16 cellular contexts compared by ENCODE assay signal in the genomic region with DNA sequence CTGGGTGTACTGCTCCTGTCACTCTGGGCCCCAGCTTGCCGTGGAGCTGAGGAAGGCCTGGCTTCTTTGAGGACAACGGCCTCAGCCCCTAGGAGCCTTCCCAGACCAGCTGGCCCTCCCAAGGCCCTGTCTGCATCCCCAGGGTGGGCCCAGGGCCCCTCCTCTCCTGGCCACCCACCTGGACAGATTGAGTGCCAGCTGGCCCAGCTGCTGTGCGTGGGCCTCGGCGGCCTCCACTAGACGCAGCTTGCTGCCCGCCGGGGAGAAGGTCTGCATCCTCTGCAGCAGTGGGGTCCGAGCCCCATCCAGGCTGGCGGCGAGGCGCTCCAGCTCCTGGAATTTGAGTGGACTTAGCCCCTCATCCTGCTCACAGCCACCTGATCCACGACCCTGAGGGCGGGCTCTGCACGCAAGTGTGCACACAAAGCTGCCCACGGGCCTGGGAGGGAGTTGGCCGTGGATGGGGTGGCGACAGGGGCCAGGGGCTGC. TPM values are rescaled to one million over a fixed set of nuclear protein-coding genes. Genes with fewer than 3 reads are reported as not detected.
DNase-seq lines count a peak whose midpoint lies in the region; ATAC-seq, FAIRE-seq and TF ChIP-seq lines count a peak whose summit lies in the region.
"Had no signal": no experiment of that assay in that cellular context is flagged by ENCODE, and none has a peak within 500 bp of the region (broad histone marks: within the 10 kb centered on the region; RNA-seq: fewer than 3 reads in every experiment).

No MANE protein-coding gene starts in this region.

- TF ChIP-seq CTCF in HepG2 (CRISPR knock-in tag; IDR thresholded peaks at IDR 0.05) (no peak), right lobe of liver (IDR thresholded peaks at IDR 0.05) (no peak), keratinocyte (optimal IDR thresholded peaks at IDR 0.05 in 1 of 3, IDR thresholded peaks at IDR 0.05 in 1 of 3, conservative IDR thresholded peaks at IDR 0.05 in 1 of 3; ENCODE audit: extremely low read depth in 1 of 3, insufficient read depth in 2 of 3, low read length in 3 of 3) (no peak)

- no peak for TF ChIP-seq RAD21 in HepG2 (CRISPR knock-in tag; IDR thresholded peaks at IDR 0.05)

- H3K4me2 ChIP-seq in HepG2 (ENCODE audit: low read depth, low read length) (no peak overlapping the region), keratinocyte (ENCODE audit: control insufficient read depth, extremely low read depth, insufficient read depth, low read depth, low read length) (peak overlapping the region; percentile 37)

- WGBS in HepG2 (ENCODE audit: low lambda C conversion rate) = 83% methylated on average over 13 of the region's 18 CpGs
- whole genome bisulfite sequencing in right lobe of liver (ENCODE audit: insufficient coverage, low coverage, low lambda C conversion rate, missing lambda C conversion rate) = 50% methylated on average over 2 of the region's 18 CpGs

- DNase-seq in HepG2 (ENCODE audit: low spot score) (no peak), right lobe of liver (no peak), keratinocyte (ENCODE audit: low read depth, low spot score) (no peak), NCI-H1048 (lab: John Stamatoyannopoulos, UW) (no peak)
- DNase-seq: COR-L47, H9, KBM-7, MV-4-11, NCI-H1436, NCI-H2029, Peyer's patch, SIG-M5 had no signal

- H3K4me1 ChIP-seq in HepG2 (ENCODE audit: insufficient read depth, low read length) = no peaks in the 10 kb centered on the region
- peaks cover 0 to 5% (median 0%) of the 10 kb centered on the region in 4 donors for H3K4me1 ChIP-seq in right lobe of liver
- peaks cover 11% of the 10 kb centered on the region for H3K4me1 ChIP-seq in keratinocyte (ENCODE audit: control insufficient read depth, extremely low read depth, insufficient read depth, low read length)
- H3K4me1 ChIP-seq: Peyer's patch had no signal

- H4K20me1 ChIP-seq in HepG2 (ENCODE audit: insufficient read depth, low read length) = peaks cover 4% of the 10 kb centered on the region; the same call in 1 of the 2 replicates
- peaks cover 12% of the 10 kb centered on the region for H4K20me1 ChIP-seq in keratinocyte (ENCODE audit: control insufficient read depth, extremely low read depth, insufficient read depth, low read length)

- POLR2A ChIA-PET in HepG2 (lab: Yijun Ruan, JAX) = interaction anchor here (1.3 kb wide), 1 partner anchor 53 kb away, joined by 3 read pairs; no protein-coding TSS in a partner anchor

- H3K9ac ChIP-seq in HepG2 (ENCODE audit: insufficient read depth, low read depth, low read length) (no peak overlapping the region), keratinocyte (ENCODE audit: control insufficient read depth, extremely low read depth, insufficient read depth, low read length) (no peak overlapping the region)

- dilution Hi-C loops in keratinocyte (cut with MboI; ENCODE audit: extremely low pct_ligation_motif_present, low sequenced_read_pairs) = no loop called here

- BruUV-seq in HepG2 (replicated peaks; lab: Mats Ljungman, UMichigan) = no TSS peak

- TF ChIP-seq EP300 in HepG2 (IDR thresholded peaks at IDR 0.05; ENCODE audit: low read depth in 2 of 2, low read length in 2 of 2) (no peak), HepG2 (CRISPR knock-in tag; IDR thresholded peaks at IDR 0.05; ENCODE audit: borderline replicate concordance) (no peak)

- FAIRE-seq in HepG2 (lab: Jason Lieb, UNC) = no peak
- no peak for FAIRE-seq in keratinocyte (lab: Jason Lieb, UNC)

- H3K27ac ChIP-seq in HepG2 (ENCODE audit: extremely low read length, insufficient read depth, low read length) (no peak overlapping the region), right lobe of liver (no peak overlapping the region), angular gyrus (ENCODE audit: low read depth, low read length) (peak overlapping the region; percentile 50), keratinocyte (ENCODE audit: control insufficient read depth, insufficient read depth, low read length) (no peak overlapping the region)
- H3K27ac ChIP-seq: Peyer's patch had no signal

- H3K79me2 ChIP-seq in HepG2 (ENCODE audit: insufficient read depth, low read length) (no peaks in the 10 kb centered on the region), keratinocyte (ENCODE audit: control insufficient read depth, insufficient read depth, low read length) (peaks cover 1% of the 10 kb centered on the region)

- CTCF ChIA-PET in HepG2 (lab: Yijun Ruan, JAX; ENCODE audit: low intra/inter-chr PET ratio, low total read pairs) = no interaction called here

- ATAC-seq in HepG2 (no peak), right lobe of liver (no peak), GM19463 (IDR thresholded peaks at IDR 0.05; ENCODE audit: unreplicated experiment) (no peak), GM18870 (IDR thresholded peaks at IDR 0.05; ENCODE audit: unreplicated experiment) (no peak)

- no peak overlapping the region for H3K4me3 ChIP-seq in HepG2 (replicated peaks in 1 of 3; ENCODE audit: insufficient read depth in 1 of 3, low read depth in 2 of 3, low read length in 3 of 3)
- H3K4me3 ChIP-seq in right lobe of liver = no peak overlapping the region
- H3K4me3 ChIP-seq in keratinocyte (ENCODE audit: control insufficient read depth in 2 of 3, extremely low read depth in 1 of 3, insufficient read depth in 2 of 3, low read depth in 1 of 3, low read length in 3 of 3) = no peak overlapping the region
- H3K4me3 ChIP-seq: Peyer's patch had no signal

- H2AFZ ChIP-seq in HepG2 (ENCODE audit: low read length) (no peak overlapping the region), keratinocyte (ENCODE audit: control insufficient read depth, low read length) (no peak overlapping the region)

- H3K9me3 ChIP-seq in HepG2 (ENCODE audit: low read length) = no peaks in the 10 kb centered on the region
- H3K9me3 ChIP-seq in right lobe of liver = no peaks in the 10 kb centered on the region
- H3K9me3 ChIP-seq in keratinocyte (ENCODE audit: control insufficient read depth, low read depth, low read length) = no peaks in the 10 kb centered on the region
- H3K9me3 ChIP-seq: Peyer's patch had no signal

- intact Hi-C loops in HepG2 (cut with micrococcal nuclease; ENCODE audit: unreplicated experiment) = no loop called here
- intact Hi-C loops in right lobe of liver (cut with DNase I) = no loop called here

- TF ChIP-seq POLR2A in HepG2 (IDR thresholded peaks at IDR 0.05; ENCODE audit: insufficient read depth in 1 of 2, low read depth in 2 of 2, low read length in 2 of 2) (no peak), right lobe of liver (IDR thresholded peaks at IDR 0.05) (no peak)

- in situ Hi-C loops in HepG2 (cut with HindIII; ENCODE audit: extremely low pct_ligation_motif_present, low pct_unique_long_range_greater_than_20kb) = no loop called here

- H3K27me3 ChIP-seq in HepG2 (ENCODE audit: control insufficient read depth in 1 of 2, insufficient read depth in 2 of 2, low read length in 2 of 2) = no peaks in the 10 kb centered on the region
- H3K27me3 ChIP-seq in right lobe of liver = no peaks in the 10 kb centered on the region
- no peaks in the 10 kb centered on the region for H3K27me3 ChIP-seq in keratinocyte (ENCODE audit: control insufficient read depth, extremely low read depth, insufficient read depth, low read length)
- H3K27me3 ChIP-seq: Peyer's patch had no signal

- H3K36me3 ChIP-seq in HepG2 (replicated peaks in 1 of 2; ENCODE audit: control insufficient read depth in 1 of 2, insufficient read depth in 2 of 2, low read length in 2 of 2) (peaks cover 51 to 75% of the 10 kb centered on the region in 2 experiments), right lobe of liver (peaks cover 0 to 11% (median under 1%) of the 10 kb centered on the region in 4 donors), keratinocyte (ENCODE audit: control insufficient read depth in 2 of 2, extremely low read depth in 1 of 2, insufficient read depth in 2 of 2, low read length in 2 of 2) (peaks cover 49 to 52% of the 10 kb centered on the region in 2 experiments)

- no peaks in the 10 kb centered on the region for H3K9me1 ChIP-seq in keratinocyte (ENCODE audit: control insufficient read depth, extremely low read depth, insufficient read depth, low read length)

RNA-seq across cellular contexts. Expression of gene ADRM1, which starts 14.4 kb away (rescaled TPM):
- total RNA-seq in HepG2 (2016; rRNA removed; fragmentation: Illumina TruSeq; extraction: Trizol) (143 and 154 TPM in 2 replicates), right lobe of liver (100 to 1,000 TPM in 2 of 6 experiments, 10 to 100 TPM in 4; 49.5 to 139 (median 55.7) TPM)
- 51.6 and 53.2 TPM in 2 replicates for total RNA-seq in HepG2 (2016; cell fraction: cytosol; rRNA removed; fragmentation: Illumina TruSeq; extraction: Trizol; ENCODE audit: low read depth)
- 149 and 159 TPM in 2 replicates for total RNA-seq in HepG2 (2016; cell fraction: insoluble cytoplasmic fraction; rRNA removed; fragmentation: Illumina TruSeq; extraction: Trizol)
- 59.3 and 62.8 TPM in 2 replicates for total RNA-seq in HepG2 (2016; cell fraction: membrane; rRNA removed; fragmentation: Illumina TruSeq; extraction: Trizol)
- total RNA-seq in HepG2 (2016; cell fraction: nucleus; rRNA removed; fragmentation: Illumina TruSeq; extraction: Trizol) = 76.2 and 86.5 TPM in 2 replicates
- polyA plus RNA-seq in HepG2 (2011; rRNA removed) (92.9 and 106 TPM in 2 replicates), keratinocyte (89.8 to 109 TPM (median 91.4 TPM) in 3 replicates)
- 90.4 and 144 TPM in 2 replicates for polyA plus RNA-seq in HepG2 (2011; cell fraction: cytosol; rRNA removed)
- polyA plus RNA-seq in HepG2 (2011; cell fraction: nucleus; rRNA removed) = 158 and 185 TPM in 2 replicates
- 62.1 and 86.3 TPM in 2 replicates for polyA plus RNA-seq in HepG2 (2012)
- polyA plus RNA-seq in HepG2 (2016; cell fraction: cytosol; fragmentation: Illumina TruSeq; extraction: Trizol; ENCODE audit: low read depth) = 50.3 and 52.6 TPM in 2 replicates
- polyA plus RNA-seq in HepG2 (2016; cell fraction: insoluble cytoplasmic fraction; fragmentation: Illumina TruSeq; extraction: Trizol; ENCODE audit: low read depth) = 185 and 189 TPM in 2 replicates
- 54.2 and 55.6 TPM in 2 replicates for polyA plus RNA-seq in HepG2 (2016; cell fraction: membrane; fragmentation: Illumina TruSeq; extraction: Trizol; ENCODE audit: low read depth)
- polyA plus RNA-seq in HepG2 (2016; cell fraction: nucleus; fragmentation: Illumina TruSeq; extraction: Trizol; ENCODE audit: insufficient read depth, low read depth) = 165 and 171 TPM in 2 replicates
- 92.6 and 107 TPM in 2 replicates for polyA minus RNA-seq in HepG2 (2011; rRNA and poly(A)+ RNA removed; ENCODE audit: low replicate concordance)
- polyA minus RNA-seq in HepG2 (2011; cell fraction: cytosol; rRNA and poly(A)+ RNA removed) = 50.7 and 55.0 TPM in 2 replicates
- polyA minus RNA-seq in HepG2 (2011; cell fraction: nucleus; rRNA and poly(A)+ RNA removed) = 47.2 and 49.4 TPM in 2 replicates
- 76.7 TPM for polyA plus RNA-seq in keratinocyte (2011; ENCODE audit: low read depth)
- 44.3 and 119 TPM in 2 replicates for polyA plus RNA-seq in keratinocyte (2011; cell fraction: cytosol; rRNA removed)
- 54.7 and 70.3 TPM in 2 replicates for polyA plus RNA-seq in keratinocyte (2011; cell fraction: nucleus; rRNA removed)
- polyA plus RNA-seq in keratinocyte (2012; ENCODE audit: low replicate concordance) = 68.7 and 160 TPM in 2 replicates
- polyA minus RNA-seq in keratinocyte = 42.9 to 58.8 TPM (median 51.9 TPM) in 3 replicates
- 135 TPM for polyA minus RNA-seq in keratinocyte (2011; cell fraction: cytosol; rRNA and poly(A)+ RNA removed)
- polyA minus RNA-seq in keratinocyte (2011; cell fraction: nucleus; rRNA and poly(A)+ RNA removed) = 43.1 and 52.3 TPM in 2 replicates

RNA-seq across cellular contexts. Expression of gene LAMA5, which starts 49.9 kb away (rescaled TPM):
- total RNA-seq in HepG2 (2016; rRNA removed; fragmentation: Illumina TruSeq; extraction: Trizol) (28.5 and 44.7 TPM in 2 replicates), right lobe of liver (10 to 100 TPM; 30.3 to 80.8 (median 47.1) TPM)
- 32.2 and 40.1 TPM in 2 replicates for total RNA-seq in HepG2 (2016; cell fraction: cytosol; rRNA removed; fragmentation: Illumina TruSeq; extraction: Trizol; ENCODE audit: low read depth)
- 24.0 and 53.5 TPM in 2 replicates for total RNA-seq in HepG2 (2016; cell fraction: insoluble cytoplasmic fraction; rRNA removed; fragmentation: Illumina TruSeq; extraction: Trizol)
- 23.5 and 24.2 TPM in 2 replicates for total RNA-seq in HepG2 (2016; cell fraction: membrane; rRNA removed; fragmentation: Illumina TruSeq; extraction: Trizol)
- total RNA-seq in HepG2 (2016; cell fraction: nucleus; rRNA removed; fragmentation: Illumina TruSeq; extraction: Trizol) = 108 and 131 TPM in 2 replicates
- polyA plus RNA-seq in HepG2 (2011; rRNA removed) (21.0 and 22.7 TPM in 2 replicates), keratinocyte (6.9 to 17.9 TPM (median 8.7 TPM) in 3 replicates)
- 9.5 and 17.6 TPM in 2 replicates for polyA plus RNA-seq in HepG2 (2011; cell fraction: cytosol; rRNA removed)
- polyA plus RNA-seq in HepG2 (2011; cell fraction: nucleus; rRNA removed) = 504 and 754 TPM in 2 replicates
- 96.2 and 135 TPM in 2 replicates for polyA plus RNA-seq in HepG2 (2012)
- 12.5 and 12.7 TPM in 2 replicates for polyA plus RNA-seq in HepG2 (2016; cell fraction: cytosol; fragmentation: Illumina TruSeq; extraction: Trizol; ENCODE audit: low read depth)
- polyA plus RNA-seq in HepG2 (2016; cell fraction: insoluble cytoplasmic fraction; fragmentation: Illumina TruSeq; extraction: Trizol; ENCODE audit: low read depth) = 34.3 and 49.3 TPM in 2 replicates
- polyA plus RNA-seq in HepG2 (2016; cell fraction: membrane; fragmentation: Illumina TruSeq; extraction: Trizol; ENCODE audit: low read depth) = 14.2 and 17.2 TPM in 2 replicates
- 598 and 620 TPM in 2 replicates for polyA plus RNA-seq in HepG2 (2016; cell fraction: nucleus; fragmentation: Illumina TruSeq; extraction: Trizol; ENCODE audit: insufficient read depth, low read depth)
- polyA minus RNA-seq in HepG2 (2011; rRNA and poly(A)+ RNA removed; ENCODE audit: low replicate concordance) = 26.2 and 35.7 TPM in 2 replicates
- polyA minus RNA-seq in HepG2 (2011; cell fraction: cytosol; rRNA and poly(A)+ RNA removed) = 23.2 and 27.1 TPM in 2 replicates
- polyA minus RNA-seq in HepG2 (2011; cell fraction: nucleus; rRNA and poly(A)+ RNA removed) = 70.0 and 71.2 TPM in 2 replicates
- 51.0 TPM for polyA plus RNA-seq in keratinocyte (2011; ENCODE audit: low read depth)
- polyA plus RNA-seq in keratinocyte (2011; cell fraction: cytosol; rRNA removed) = 1.6 and 8.1 TPM in 2 replicates
- polyA plus RNA-seq in keratinocyte (2011; cell fraction: nucleus; rRNA removed) = 101 and 177 TPM in 2 replicates
- polyA plus RNA-seq in keratinocyte (2012; ENCODE audit: low replicate concordance) = 54.5 and 61.7 TPM in 2 replicates
- polyA minus RNA-seq in keratinocyte = 24.2 to 50.5 TPM (median 24.6 TPM) in 3 replicates
- polyA minus RNA-seq in keratinocyte (2011; cell fraction: cytosol; rRNA and poly(A)+ RNA removed) = 43.2 TPM
- polyA minus RNA-seq in keratinocyte (2011; cell fraction: nucleus; rRNA and poly(A)+ RNA removed) = 183 and 196 TPM in 2 replicates
- polyA plus RNA-seq: CD14-positive monocyte had no signal
